In the genomic region with DNA sequence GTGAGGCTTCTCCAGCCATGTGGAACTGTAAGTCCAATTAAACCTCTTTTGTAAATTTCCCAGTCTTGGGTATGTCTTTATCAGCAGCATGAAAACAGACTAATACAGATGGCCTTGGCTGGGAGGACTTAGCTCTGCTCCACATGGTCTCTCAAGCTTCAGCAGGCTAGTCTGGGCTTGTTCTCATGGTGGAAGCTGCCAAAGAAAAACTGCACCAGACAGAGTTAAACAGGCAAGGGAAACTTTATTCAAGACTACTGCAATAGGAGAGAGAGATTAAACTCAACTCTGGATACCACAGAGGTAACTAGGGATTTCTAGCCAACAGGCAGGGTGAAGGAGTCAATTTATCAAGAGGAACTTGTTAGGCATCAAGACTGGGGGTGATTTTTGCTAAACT, we compare ENCODE assay signal across 17 cellular contexts.
DNase-seq lines count a peak whose midpoint lies in the region; ATAC-seq, FAIRE-seq and TF ChIP-seq lines count a peak whose summit lies in the region.
"Had no signal": no experiment of that assay in that cellular context is flagged by ENCODE, and none has a peak within 500 bp of the region (broad histone marks: within the 10 kb centered on the region; RNA-seq: fewer than 3 reads in every experiment).

No MANE protein-coding gene starts in this region.

- H3K27ac ChIP-seq in H1 (ENCODE audit: low read depth, low read length), result no peak overlapping the region
- H3K27ac ChIP-seq: KMS-11, RWPE1, SJSA1 had no signal

- H4K20me1 ChIP-seq in H1 (replicated peaks in 1 of 2; ENCODE audit: control insufficient read depth in 1 of 2, insufficient read depth in 2 of 2, low read length in 2 of 2), result peaks cover 0 to 2% of the 10 kb centered on the region in 2 experiments

- H3K14ac ChIP-seq in H1 (ENCODE audit: insufficient read length), result no peak overlapping the region

- POLR2A ChIA-PET in H1 (lab: Charles Lee; ENCODE audit: partially characterized antibody), result no interaction called here

- H4K8ac ChIP-seq in H1 (ENCODE audit: extremely low read depth, insufficient read depth, low read length), result no peak overlapping the region

- peak overlapping the region; percentile 9 for H3K27ac Mint-ChIP-seq in activated naive CD4-positive, alpha-beta T cell treated with anti-CD3 and anti-CD28 coated beads for 36 hours
- peak overlapping the region; percentile 38 for H3K27ac Mint-ChIP-seq in stimulated activated naive B cell treated with anti-CD40 and anti-IgM and Interleukin-4, amounts not matched to agents 10 μg/mL and 1 μg/mL and 100 μg/mL, for 72 hours
- H3K27ac Mint-ChIP-seq: HFFc6 had no signal

- H3K4me1 Mint-ChIP-seq in activated naive CD4-positive, alpha-beta T cell treated with anti-CD3 and anti-CD28 coated beads for 36 hours (ENCODE audit: low read depth), result no peaks in the 10 kb centered on the region
- peaks cover 9 to 15% of the 10 kb centered on the region in 2 donors for H3K4me1 Mint-ChIP-seq in stimulated activated naive B cell treated with anti-CD40 and anti-IgM and Interleukin-4, amounts not matched to agents 10 μg/mL and 1 μg/mL and 100 μg/mL, for 72 hours

- H3K27me3 Mint-ChIP-seq in activated naive CD4-positive, alpha-beta T cell treated with anti-CD3 and anti-CD28 coated beads for 36 hours (ENCODE audit: low read depth), result no peaks in the 10 kb centered on the region
- H3K27me3 Mint-ChIP-seq in stimulated activated naive B cell treated with anti-CD40 and anti-IgM and Interleukin-4, amounts not matched to agents 10 μg/mL and 1 μg/mL and 100 μg/mL, for 72 hours, result no peaks in the 10 kb centered on the region

- H2AK5ac ChIP-seq in H1 (ENCODE audit: low read depth, low read length), result no peak overlapping the region

- no peak for ATAC-seq in stimulated activated naive B cell treated with anti-CD40 and anti-IgM and Interleukin-4, amounts not matched to agents 10 μg/mL and 1 μg/mL and 100 μg/mL, for 72 hours (replicated peaks)
- ATAC-seq in HG02571 (IDR thresholded peaks at IDR 0.05; ENCODE audit: unreplicated experiment), result no peak
- no peak for ATAC-seq in omental fat pad (ENCODE audit: low FRiP score)
- ATAC-seq: HepG2 had no signal

- no peak overlapping the region for H2BK15ac ChIP-seq in H1 (ENCODE audit: low read length)

- no peak for DNase-seq in activated naive CD4-positive, alpha-beta T cell treated with anti-CD3 and anti-CD28 coated beads for 36 hours
- DNase-seq in activated naive CD4-positive, alpha-beta T cell (lab: John Stamatoyannopoulos, UW), result no peak
- DNase-seq in NCI-H2171 (lab: John Stamatoyannopoulos, UW) (peak; percentile 9), H1 (ENCODE audit: low read depth in 1 of 2, low spot score in 2 of 2) (no peak), omental fat pad (ENCODE audit: low spot score) (no peak)
- DNase-seq in stimulated activated naive B cell treated with anti-CD40 and anti-IgM and Interleukin-4, amounts not matched to agents 10 μg/mL and 1 μg/mL and 100 μg/mL, for 72 hours, result no peak
- DNase-seq: COR-L47, HFFc6, MG63, NCI-H1092, NCI-H1694, NCI-H774 had no signal

- no peak overlapping the region for H3K4me3 Mint-ChIP-seq in activated naive CD4-positive, alpha-beta T cell treated with anti-CD3 and anti-CD28 coated beads for 36 hours
- no peak overlapping the region for H3K4me3 Mint-ChIP-seq in stimulated activated naive B cell treated with anti-CD40 and anti-IgM and Interleukin-4, amounts not matched to agents 10 μg/mL and 1 μg/mL and 100 μg/mL, for 72 hours
- H3K4me3 Mint-ChIP-seq: HFFc6 had no signal

- TF ChIP-seq EP300 in H1 (IDR thresholded peaks at IDR 0.05; ENCODE audit: borderline replicate concordance in 1 of 2, low read depth in 2 of 2, low read length in 2 of 2), result no peak

- intact Hi-C loops in activated naive CD4-positive, alpha-beta T cell treated with anti-CD3 and anti-CD28 coated beads for 36 hours (cut with micrococcal nuclease), result no loop called here

- H3K23ac ChIP-seq in H1 (ENCODE audit: insufficient read length), result no peak overlapping the region

- H2BK12ac ChIP-seq in H1 (ENCODE audit: low read depth, low read length), result peak overlapping the region; percentile 69; the same call in 1 of the 2 replicates

- H3K36me3 ChIP-seq in H1 (ENCODE audit: control insufficient read depth in 2 of 4, insufficient read depth in 4 of 4, low read length in 3 of 4), result peaks cover 0 to 3% (median 0%) of the 10 kb centered on the region in 4 experiments; a peak in 2 of 8 replicates
- H3K36me3 ChIP-seq: MG63, SJSA1 had no signal

- no peak overlapping the region for H2AFZ ChIP-seq in H1 (ENCODE audit: low read length)

- no peak overlapping the region for H3K4ac ChIP-seq in H1 (replicated peaks; ENCODE audit: insufficient read length, low read depth, low read length)

- H3K9me3 ChIP-seq in H1 (ENCODE audit: insufficient read depth in 2 of 2, low read depth in 1 of 2, low read length in 1 of 2), result peaks cover 11 to 16% of the 10 kb centered on the region in 2 experiments
- H3K9me3 ChIP-seq: SJSA1 had no signal

- no peak overlapping the region for H2BK120ac ChIP-seq in H1 (replicated peaks; ENCODE audit: low read depth, low read length)

- H3K4me3 ChIP-seq in H1 (ENCODE audit: extremely low read depth in 1 of 4, insufficient read depth in 2 of 4, low read depth in 3 of 4, low read length in 4 of 4), result no peak overlapping the region
- H3K4me3 ChIP-seq: MG63, SJSA1 had no signal

- H3K4me2 ChIP-seq in H1 (ENCODE audit: insufficient read depth in 1 of 2, low read depth in 2 of 2, low read length in 2 of 2), result no peak overlapping the region
- H3K4me2 ChIP-seq: KMS-11 had no signal

- peak overlapping the region; percentile 7 for H4K91ac ChIP-seq in H1 (replicated peaks; ENCODE audit: insufficient read length, low read length)

- peaks cover 10% of the 10 kb centered on the region for H3K9me3 Mint-ChIP-seq in activated naive CD4-positive, alpha-beta T cell treated with anti-CD3 and anti-CD28 coated beads for 36 hours
- peaks cover 25% of the 10 kb centered on the region in 2 donors for H3K9me3 Mint-ChIP-seq in stimulated activated naive B cell treated with anti-CD40 and anti-IgM and Interleukin-4, amounts not matched to agents 10 μg/mL and 1 μg/mL and 100 μg/mL, for 72 hours

- H3K79me2 ChIP-seq in H1 (ENCODE audit: control insufficient read depth in 1 of 2, insufficient read depth in 2 of 2, low read length in 2 of 2), result no peaks in the 10 kb centered on the region

- peak overlapping the region; percentile 13; the same call in 1 of the 2 replicates for H2BK5ac ChIP-seq in H1 (ENCODE audit: low read depth, low read length)

- H4K5ac ChIP-seq in H1 (ENCODE audit: insufficient read length, low read depth, low read length), result no peak overlapping the region

- H3K79me1 ChIP-seq in H1 (ENCODE audit: low read depth, low read length), result no peaks in the 10 kb centered on the region

- no peak for TF ChIP-seq CTCF in H1 (IDR thresholded peaks at IDR 0.05; ENCODE audit: control extremely low read depth in 1 of 3, insufficient read depth in 1 of 3, low read depth in 1 of 3, low read length in 3 of 3)
- TF ChIP-seq CTCF in omental fat pad (IDR thresholded peaks at IDR 0.05), result no peak

- CTCF ChIA-PET in activated naive CD4-positive, alpha-beta T cell treated with anti-CD3 and anti-CD28 coated beads for 36 hours (lab: Charles Lee), result no interaction called here
- CTCF ChIA-PET in H1 (lab: Charles Lee; ENCODE audit: partially characterized antibody), result no interaction called here

- H3K23me2 ChIP-seq in H1 (ENCODE audit: low read depth, low read length), result peaks cover 3% of the 10 kb centered on the region; the same call in 1 of the 2 replicates

- TF ChIP-seq POLR2A in H1 (IDR thresholded peaks at IDR 0.05; ENCODE audit: control extremely low read depth in 1 of 2, low read depth in 2 of 2, low read length in 2 of 2), result no peak

- peaks cover under 1 to 12% (median 4%) of the 10 kb centered on the region in 4 experiments; a peak in 6 of 7 replicates for H3K4me1 ChIP-seq in H1 (replicated peaks in 1 of 4; ENCODE audit: control insufficient read depth in 3 of 4, insufficient read depth in 4 of 4, low read length in 3 of 4)

- H3K36me3 Mint-ChIP-seq in activated naive CD4-positive, alpha-beta T cell treated with anti-CD3 and anti-CD28 coated beads for 36 hours (ENCODE audit: low read depth), result peaks cover 4% of the 10 kb centered on the region
- peaks cover 38 to 53% of the 10 kb centered on the region in 2 donors for H3K36me3 Mint-ChIP-seq in stimulated activated naive B cell treated with anti-CD40 and anti-IgM and Interleukin-4, amounts not matched to agents 10 μg/mL and 1 μg/mL and 100 μg/mL, for 72 hours

- no peak overlapping the region for H3K56ac ChIP-seq in H1 (replicated peaks; ENCODE audit: insufficient read length, low read depth, low read length)

- FAIRE-seq in H1 (lab: Jason Lieb, UNC), result no peak
- FAIRE-seq: HepG2 had no signal

- TF ChIP-seq RAD21 in H1 (IDR thresholded peaks at IDR 0.05 in 1 of 2, conservative IDR thresholded peaks at IDR 0.05 in 1 of 2; ENCODE audit: low read depth in 2 of 2, low read length in 2 of 2), result no peak

- no peak overlapping the region for H3K9ac ChIP-seq in H1 (replicated peaks in 1 of 4; ENCODE audit: extremely low read depth in 1 of 4, low read depth in 3 of 4, low read length in 3 of 4)
- H3K9ac ChIP-seq: KMS-11 had no signal

- H3K27me3 ChIP-seq in H1 (replicated peaks in 1 of 4; ENCODE audit: control insufficient read depth in 3 of 4, extremely low read depth in 1 of 4, insufficient read depth in 3 of 4, low read length in 3 of 4), result no peaks in the 10 kb centered on the region
- H3K27me3 ChIP-seq: MG63, SJSA1 had no signal

- no peak overlapping the region for H3K18ac ChIP-seq in H1 (ENCODE audit: extremely low read depth, low read length)

- H2BK20ac ChIP-seq in H1 (ENCODE audit: low read length), result peak overlapping the region; percentile 2; the same call in 1 of the 2 replicates

TF ChIP-seq in H1, 55 proteins besides CTCF, POLR2A, EP300 and RAD21:
- TF ChIP-seq SIRT6 (IDR thresholded peaks at IDR 0.05; ENCODE audit: low read length) (no peak), MAFK (IDR thresholded peaks at IDR 0.05; ENCODE audit: low read depth, low read length) (no peak), BACH1 (IDR thresholded peaks at IDR 0.05; ENCODE audit: low read length) (no peak)
